Comparison of ENCODE assay signal across 1 cellular context in genomic region chr20:35284992-35285805, GRCh38.
TF ChIP-seq lines count a peak whose summit lies in the region.

No MANE protein-coding gene starts in this region.

TF ChIP-seq in HepG2, 621 proteins besides CTCF, POLR2A, EP300 and RAD21 (continued from another document and continues in another):
- TF ChIP-seq CSRNP1 (CRISPR knock-in tag; IDR thresholded peaks at IDR 0.05) (0 out of 2 replicates have a peak, but pooled peaks have one; percentile 3), ZNF235 (CRISPR knock-in tag; IDR thresholded peaks at IDR 0.05; ENCODE audit: borderline replicate concordance) (peak; percentile 74), RXRA (CRISPR knock-in tag; IDR thresholded peaks at IDR 0.05) (no peak), ZNF556 (CRISPR knock-in tag; IDR thresholded peaks at IDR 0.05; ENCODE audit: borderline replicate concordance) (no peak), ZNF329 (CRISPR knock-in tag; IDR thresholded peaks at IDR 0.05; ENCODE audit: low read depth) (no peak), ZNF724P (CRISPR knock-in tag; IDR thresholded peaks at IDR 0.05; ENCODE audit: borderline replicate concordance) (no peak), SOX13 (IDR thresholded peaks at IDR 0.05) (no peak), SOX13 (CRISPR knock-in tag; conservative IDR thresholded peaks at IDR 0.05 in 1 of 2, IDR thresholded peaks at IDR 0.05 in 1 of 2) (no peak), ZNF432 (CRISPR knock-in tag; IDR thresholded peaks at IDR 0.05; ENCODE audit: borderline replicate concordance) (no peak), ZNF558 (CRISPR knock-in tag; IDR thresholded peaks at IDR 0.05; ENCODE audit: borderline replicate concordance) (no peak), PAXIP1 (CRISPR knock-in tag; conservative IDR thresholded peaks at IDR 0.05) (no peak), SALL1 (CRISPR knock-in tag; IDR thresholded peaks at IDR 0.05) (no peak), ZNF678 (CRISPR knock-in tag; IDR thresholded peaks at IDR 0.05) (no peak), ZNF766 (CRISPR knock-in tag; IDR thresholded peaks at IDR 0.05; ENCODE audit: borderline replicate concordance) (no peak), ZKSCAN8 (CRISPR knock-in tag; IDR thresholded peaks at IDR 0.05; ENCODE audit: borderline replicate concordance) (no peak), GMEB2 (CRISPR knock-in tag; IDR thresholded peaks at IDR 0.05; ENCODE audit: low read depth) (no peak), NFE2L2 (IDR thresholded peaks at IDR 0.05; ENCODE audit: low read length) (no peak), ZBTB8A (CRISPR knock-in tag; IDR thresholded peaks at IDR 0.05; ENCODE audit: borderline replicate concordance, low read depth) (no peak), NRL (CRISPR knock-in tag; IDR thresholded peaks at IDR 0.05; ENCODE audit: borderline replicate concordance) (peak; percentile 7; the same call in 1 of the 2 replicates), HNF4G (IDR thresholded peaks at IDR 0.05; ENCODE audit: borderline replicate concordance, low read depth, low read length) (no peak), HNF4G (CRISPR knock-in tag; IDR thresholded peaks at IDR 0.05; ENCODE audit: borderline replicate concordance, low read depth) (peak; percentile 63), MTA3 (CRISPR knock-in tag; IDR thresholded peaks at IDR 0.05) (0 out of 2 replicates have a peak, but pooled peaks have one; percentile 44), TSC22D2 (CRISPR knock-in tag; IDR thresholded peaks at IDR 0.05; ENCODE audit: borderline replicate concordance) (peak; percentile 9; the same call in 1 of the 2 replicates), HBP1 (CRISPR knock-in tag; IDR thresholded peaks at IDR 0.05; ENCODE audit: low read depth) (no peak; the same call in 1 of the 2 replicates), NR1H2 (CRISPR knock-in tag; IDR thresholded peaks at IDR 0.05; ENCODE audit: borderline replicate concordance, low read depth) (no peak), HMG20B (CRISPR knock-in tag; conservative IDR thresholded peaks at IDR 0.05) (no peak), CENPT (CRISPR knock-in tag; IDR thresholded peaks at IDR 0.05; ENCODE audit: low read depth) (no peak), E2F5 (CRISPR knock-in tag; conservative IDR thresholded peaks at IDR 0.05) (no peak), TEAD3 (CRISPR knock-in tag; optimal IDR thresholded peaks at IDR 0.05; ENCODE audit: borderline replicate concordance) (no peak), ARNT (IDR thresholded peaks at IDR 0.05) (no peak), RAD51 (IDR thresholded peaks at IDR 0.05; ENCODE audit: borderline replicate concordance) (no peak), ZFP36L1 (CRISPR knock-in tag; IDR thresholded peaks at IDR 0.05) (no peak; the same call in 1 of the 2 replicates), GPBP1L1 (CRISPR knock-in tag; IDR thresholded peaks at IDR 0.05) (no peak), HNRNPUL1 (IDR thresholded peaks at IDR 0.05; ENCODE audit: low read depth, low read length) (no peak), ZNF441 (CRISPR knock-in tag; IDR thresholded peaks at IDR 0.05; ENCODE audit: borderline replicate concordance) (0 out of 2 replicates have a peak, but pooled peaks have one; percentile 50), ZNF354B (CRISPR knock-in tag; IDR thresholded peaks at IDR 0.05) (no peak), HOXA3 (CRISPR knock-in tag; IDR thresholded peaks at IDR 0.05) (no peak), TBX3 (IDR thresholded peaks at IDR 0.05; ENCODE audit: borderline replicate concordance) (no peak), ZFP41 (CRISPR knock-in tag; IDR thresholded peaks at IDR 0.05; ENCODE audit: borderline replicate concordance) (no peak), ETS1 (CRISPR knock-in tag; IDR thresholded peaks at IDR 0.05) (no peak; the same call in 1 of the 2 replicates), ZFYVE20 (CRISPR knock-in tag; IDR thresholded peaks at IDR 0.05; ENCODE audit: borderline replicate concordance, low read depth) (no peak), JUN (CRISPR knock-in tag; IDR thresholded peaks at IDR 0.05) (no peak; the same call in 1 of the 2 replicates), NFKB2 (CRISPR knock-in tag; IDR thresholded peaks at IDR 0.05; ENCODE audit: borderline replicate concordance) (no peak; the same call in 1 of the 2 replicates), ZNF362 (CRISPR knock-in tag; IDR thresholded peaks at IDR 0.05; ENCODE audit: borderline replicate concordance) (no peak), ZBTB46 (CRISPR knock-in tag; IDR thresholded peaks at IDR 0.05; ENCODE audit: borderline replicate concordance) (no peak), SMARCC2 (IDR thresholded peaks at IDR 0.05) (no peak), ATRX (CRISPR knock-in tag; IDR thresholded peaks at IDR 0.05; ENCODE audit: borderline replicate concordance) (no peak), FOXM1 (CRISPR knock-in tag; IDR thresholded peaks at IDR 0.05) (no peak), ZBTB39 (CRISPR knock-in tag; IDR thresholded peaks at IDR 0.05) (no peak), ZNF430 (CRISPR knock-in tag; IDR thresholded peaks at IDR 0.05) (no peak)
